13 cellular contexts compared by ENCODE assay signal in genomic region chr19:10747674-10748073, GRCh38. TPM values are rescaled to one million over a fixed set of nuclear protein-coding genes. Genes with fewer than 3 reads are reported as not detected.
DNase-seq lines count a peak whose midpoint lies in the region; ATAC-seq and TF ChIP-seq lines count a peak whose summit lies in the region.
"Had no signal": no experiment of that assay in that cellular context is flagged by ENCODE, and none has a peak within 500 bp of the region (broad histone marks: within the 10 kb centered on the region; RNA-seq: fewer than 3 reads in every experiment).

No MANE protein-coding gene starts in this region.

- H3K27me3 Mint-ChIP-seq in H9 (ENCODE audit: low read depth): no peaks in the 10 kb centered on the region
- no peaks in the 10 kb centered on the region for H3K27me3 Mint-ChIP-seq in natural killer cell (ENCODE audit: low read depth in 2 of 2)

- H2BK20ac ChIP-seq in H9 (ENCODE audit: low read depth, low read length, poor library complexity, severe bottlenecking): no peak overlapping the region

- H3K56ac ChIP-seq in H9 (ENCODE audit: insufficient read length, low read depth, low read length): no peak overlapping the region

- H3K4me1 Mint-ChIP-seq in H9: peaks cover 32 to 35% of the 10 kb centered on the region in 2 experiments
- peaks cover 66 to 68% of the 10 kb centered on the region in 2 donors for H3K4me1 Mint-ChIP-seq in natural killer cell

- H3K14ac ChIP-seq in H9 (ENCODE audit: insufficient read depth, low read length): no peak overlapping the region

- H2BK15ac ChIP-seq in H9 (ENCODE audit: low read depth, low read length): no peak overlapping the region

- no peak overlapping the region for H4K91ac ChIP-seq in H9 (ENCODE audit: insufficient read length, low read depth, low read length)

- H3T11ph ChIP-seq in H9 (ENCODE audit: low read length): no peak overlapping the region

- peaks cover 6% of the 10 kb centered on the region for H3K79me2 ChIP-seq in H9 (ENCODE audit: insufficient read depth, low read length)

- CTCF ChIA-PET in A673 (lab: Charles Lee): no interaction called here

- no peaks in the 10 kb centered on the region for H3K9me3 ChIP-seq in BLaER1 treated with 17β-estradiol and CSF1 and Interleukin-3, amounts not matched to agents 10 nM and 100 nM (replicated peaks in 1 of 11)
- H3K9me3 ChIP-seq in H9 (ENCODE audit: control insufficient read depth, low read depth, low read length) (no peaks in the 10 kb centered on the region), colonic mucosa (no peaks in the 10 kb centered on the region), A673 (ENCODE audit: low read depth, low read length, poor library complexity, severe bottlenecking) (no peaks in the 10 kb centered on the region)
- H3K9me3 ChIP-seq: psoas muscle, SJSA1, uterus had no signal

- H3K27ac Mint-ChIP-seq in H9: peak overlapping the region; percentile 57 to 93 (median 87); a peak in 6 of 7 replicates
- H3K27ac Mint-ChIP-seq in natural killer cell: peak overlapping the region; percentile 79 to 97

- no TSS peak for BruUV-seq in A673 (replicated peaks; lab: Mats Ljungman, UMichigan)

- no CpG with 5 or more reads among the region's 8 CpGs for WGBS in H9 (ENCODE audit: extremely low coverage, insufficient read length, low lambda C conversion rate)

- intact Hi-C loops in colonic mucosa (cut with DNase I): no loop called here
- intact Hi-C loops in natural killer cell (cut with micrococcal nuclease): no loop called here
- intact Hi-C loops in A673 (cut with micrococcal nuclease; ENCODE audit: unreplicated experiment): no loop called here

- no peak for TF ChIP-seq CTCF in H9 (conservative IDR thresholded peaks at IDR 0.05)
- no peak for TF ChIP-seq CTCF in colonic mucosa (IDR thresholded peaks at IDR 0.05)
- no peak for TF ChIP-seq CTCF in natural killer cell (IDR thresholded peaks at IDR 0.05)
- no peak for TF ChIP-seq CTCF in A673 (conservative IDR thresholded peaks at IDR 0.05; ENCODE audit: low read depth, low read length)

- no peak overlapping the region; a peak in 2 of 20 replicates for H3K4me3 ChIP-seq in BLaER1 treated with 17β-estradiol and CSF1 and Interleukin-3, amounts not matched to agents 10 nM and 100 nM
- H3K4me3 ChIP-seq in colonic mucosa (no peak overlapping the region), A673 (ENCODE audit: low read depth, low read length, poor library complexity, severe bottlenecking) (no peak overlapping the region)
- H3K4me3 ChIP-seq: psoas muscle, SJSA1, uterus had no signal

- peak overlapping the region; percentile 82 to 98 (median 89) for H3K4me2 ChIP-seq in BLaER1 treated with 17β-estradiol and CSF1 and Interleukin-3, amounts not matched to agents 10 nM and 100 nM
- H3K4me2 ChIP-seq in H9 (ENCODE audit: insufficient read depth, insufficient read length, low read length): no peak overlapping the region

- peaks cover 70 to 100% (median 96%) of the 10 kb centered on the region in 11 experiments for H4K20me1 ChIP-seq in BLaER1 treated with 17β-estradiol and CSF1 and Interleukin-3, amounts not matched to agents 10 nM and 100 nM
- no peaks in the 10 kb centered on the region for H4K20me1 ChIP-seq in H9 (ENCODE audit: control insufficient read depth, insufficient read depth, insufficient read length)

- POLR2A ChIA-PET in A673 (lab: Charles Lee; ENCODE audit: low non-redundant PET): no interaction called here

- H3K23me2 ChIP-seq in H9 (ENCODE audit: insufficient read length, low read depth, low read length, poor library complexity, severe bottlenecking): no peaks in the 10 kb centered on the region

- peaks cover 0 to 67% (median 26%) of the 10 kb centered on the region in 11 experiments; a peak in 15 of 22 replicates for H3K36me3 ChIP-seq in BLaER1 treated with 17β-estradiol and CSF1 and Interleukin-3, amounts not matched to agents 10 nM and 100 nM
- no peaks in the 10 kb centered on the region for H3K36me3 ChIP-seq in colonic mucosa
- H3K36me3 ChIP-seq in A673 (ENCODE audit: insufficient read depth, low read length, poor library complexity, severe bottlenecking): no peaks in the 10 kb centered on the region
- H3K36me3 ChIP-seq: uterus had no signal

- peak; percentile 53 to 63 (median 61) for ATAC-seq in natural killer cell

- H2AK5ac ChIP-seq in H9 (ENCODE audit: insufficient read length, low read length): no peak overlapping the region

- H3K9ac ChIP-seq in BLaER1 treated with 17β-estradiol and CSF1 and Interleukin-3, amounts not matched to agents 10 nM and 100 nM: peak overlapping the region; percentile 52 to 82 (median 69); a peak in 16 of 22 replicates
- H3K9ac ChIP-seq in H9 (ENCODE audit: extremely low read depth, insufficient read length, low read length) (no peak overlapping the region), colonic mucosa (ENCODE audit: low read depth in 2 of 2, low read length in 2 of 2) (peak overlapping the region; percentile 54 to 85)

- H3K27me3 ChIP-seq in BLaER1 treated with 17β-estradiol and CSF1 and Interleukin-3, amounts not matched to agents 10 nM and 100 nM: no peaks in the 10 kb centered on the region
- H3K27me3 ChIP-seq in H9 (ENCODE audit: insufficient read depth, low read length): no peaks in the 10 kb centered on the region
- H3K27me3 ChIP-seq in colonic mucosa: no peaks in the 10 kb centered on the region
- H3K27me3 ChIP-seq in A673 (replicated peaks; ENCODE audit: insufficient read depth, low read depth, low read length, poor library complexity): no peaks in the 10 kb centered on the region
- H3K27me3 ChIP-seq: SJSA1, uterus had no signal

- H3K23ac ChIP-seq in H9 (ENCODE audit: insufficient read length, low read depth, low read length): no peak overlapping the region

- peaks cover 0 to 4% (median 2%) of the 10 kb centered on the region in 3 experiments; a peak in 3 of 7 replicates for H3K36me3 Mint-ChIP-seq in H9 (ENCODE audit: insufficient read depth in 1 of 3, low read depth in 3 of 3)
- no peaks in the 10 kb centered on the region for H3K36me3 Mint-ChIP-seq in natural killer cell

- peak overlapping the region; percentile 1 to 90 (median 77); a peak in 19 of 22 replicates for H3K27ac ChIP-seq in BLaER1 treated with 17β-estradiol and CSF1 and Interleukin-3, amounts not matched to agents 10 nM and 100 nM
- no peak overlapping the region for H3K27ac ChIP-seq in H9 (ENCODE audit: insufficient read length, low read depth, low read length)
- H3K27ac ChIP-seq in colonic mucosa: peak overlapping the region; percentile 95
- H3K27ac ChIP-seq in A673 (ENCODE audit: low read depth, low read length, poor library complexity, severe bottlenecking): no peak overlapping the region
- H3K27ac ChIP-seq: SJSA1, uterus had no signal

- H3K4me1 ChIP-seq in BLaER1 treated with 17β-estradiol and CSF1 and Interleukin-3, amounts not matched to agents 10 nM and 100 nM: peaks cover 89 to 100% (median 96%) of the 10 kb centered on the region in 10 experiments
- no peaks in the 10 kb centered on the region for H3K4me1 ChIP-seq in H9 (ENCODE audit: insufficient read depth, low read length)
- H3K4me1 ChIP-seq in colonic mucosa: peaks cover 61% of the 10 kb centered on the region
- peaks cover 4% of the 10 kb centered on the region for H3K4me1 ChIP-seq in A673 (ENCODE audit: insufficient read depth, low read length, poor library complexity, severe bottlenecking)

- no peak overlapping the region for H2AFZ ChIP-seq in H9 (ENCODE audit: low read length)

- H2BK12ac ChIP-seq in H9 (ENCODE audit: insufficient read length, low read depth, low read length): no peak overlapping the region

- no peak overlapping the region for H3K18ac ChIP-seq in H9 (ENCODE audit: insufficient read length, low read depth, low read length)

- H3K79me1 ChIP-seq in H9 (ENCODE audit: insufficient read depth, low read depth, low read length, poor library complexity, severe bottlenecking): peaks cover 8% of the 10 kb centered on the region

- DNase-seq in H9 (no peak), colonic mucosa (peak; percentile 75), natural killer cell (no peak), SKM-1 treated with dmso at 0.1 percent for 144 hours (lab: John Stamatoyannopoulos, UW; ENCODE audit: unreplicated experiment) (no peak), A673 (ENCODE audit: low spot score) (no peak), NCI-H226 (no peak), NCI-H82 treated with DMSO at 0.1 percent for 48 hours (lab: John Stamatoyannopoulos, UW; ENCODE audit: unreplicated experiment) (no peak)
- DNase-seq: DMS153, NCI-H446, psoas muscle, uterus had no signal

- no peak overlapping the region for H3K4ac ChIP-seq in H9 (ENCODE audit: low read depth, low read length)

- no peak overlapping the region for H2BK120ac ChIP-seq in H9 (ENCODE audit: low read depth, low read length, poor library complexity, severe bottlenecking)

- no peaks in the 10 kb centered on the region for H3K9me3 Mint-ChIP-seq in H9
- H3K9me3 Mint-ChIP-seq in natural killer cell: no peaks in the 10 kb centered on the region

- no peak overlapping the region for H2BK5ac ChIP-seq in H9 (ENCODE audit: insufficient read length, low read length)

- no peak overlapping the region for H4K8ac ChIP-seq in H9 (replicated peaks; ENCODE audit: insufficient read length, low read depth, low read length)

- peak overlapping the region in 1 of 2 experiments; percentile 10; a peak in 1 of 5 replicates for H3K4me3 Mint-ChIP-seq in H9
- H3K4me3 Mint-ChIP-seq in natural killer cell: peak overlapping the region; percentile 68

- H4K5ac ChIP-seq in H9 (ENCODE audit: insufficient read length, low read depth, low read length): no peak overlapping the region

RNA-seq across cellular contexts. Expression of gene DNM2, which starts 29.8 kb away (rescaled TPM):
- total RNA-seq in H9 (2021): 136 and 152 TPM in 2 replicates
- 100 to 1,000 TPM; 450 to 461 TPM for total RNA-seq in colonic mucosa
- 100 to 1,000 TPM; 419 to 491 (median 428) TPM for total RNA-seq in natural killer cell
- 143 and 155 TPM in 2 replicates for total RNA-seq in A673 (2021)

RNA-seq across cellular contexts. Expression of gene QTRT1, which starts 46.4 kb away (rescaled TPM):
- 63.1 and 63.6 TPM in 2 replicates for total RNA-seq in H9 (2021)
- total RNA-seq in colonic mucosa: 10 to 100 TPM; 74.9 to 94.1 TPM
- 10 to 100 TPM; 29.0 to 37.5 (median 29.9) TPM for total RNA-seq in natural killer cell
- total RNA-seq in A673 (2021): 82.4 and 89.6 TPM in 2 replicates

Comparison
In these comparisons a context has a peak if more than half of its experiments do, and no peak if none do; other contexts are left out.
1. H3K27ac ChIP-seq: peak in BLaER1 treated with 17β-estradiol and CSF1 and Interleukin-3, amounts not matched to agents 10 nM and 100 nM (11 of 11) and colonic mucosa (single experiment); none in H9 (single experiment) and A673 (single experiment).